ENCODE assay signal across 17 cellular contexts in genomic region chr2:207674826-207675225, GRCh38. TPM values are rescaled to one million over a fixed set of nuclear protein-coding genes. Genes with fewer than 3 reads are reported as not detected.
A peak's percentile ranks its signal among the peaks of the same experiment; 100 is the strongest.
DNase-seq lines count a peak whose midpoint lies in the region; ATAC-seq, FAIRE-seq and TF ChIP-seq lines count a peak whose summit lies in the region.
"Had no signal": no experiment of that assay in that cellular context is flagged by ENCODE, and none has a peak within 500 bp of the region (broad histone marks: within the 10 kb centered on the region; RNA-seq: fewer than 3 reads in every experiment).

No MANE protein-coding gene starts in this region.

- no peak overlapping the region for H3K4me3 Mint-ChIP-seq in astrocyte (ENCODE audit: unreplicated experiment)
- no peak overlapping the region for H3K4me3 Mint-ChIP-seq in memory B cell
- H3K4me3 Mint-ChIP-seq in natural killer cell treated with Interleukin-12 subunit alpha and Interleukin-12 subunit beta and Interleukin-15 and Interleukin-18, amount 100 ng/mL, for 72 hours, result no peak overlapping the region
- H3K4me3 Mint-ChIP-seq: CD14-positive monocyte, HFFc6 had no signal

- no peaks in the 10 kb centered on the region for H3K36me3 Mint-ChIP-seq in astrocyte (ENCODE audit: low read depth, unreplicated experiment)
- peaks cover 11% of the 10 kb centered on the region for H3K36me3 Mint-ChIP-seq in memory B cell
- H3K36me3 Mint-ChIP-seq in natural killer cell treated with Interleukin-12 subunit alpha and Interleukin-12 subunit beta and Interleukin-15 and Interleukin-18, amount 100 ng/mL, for 72 hours, result no peaks in the 10 kb centered on the region
- H3K36me3 Mint-ChIP-seq: CD14-positive monocyte had no signal

- H4K20me1 ChIP-seq in DOHH2 (ENCODE audit: control insufficient read depth, insufficient read depth, low read depth, low read length), result no peaks in the 10 kb centered on the region
- no peaks in the 10 kb centered on the region for H4K20me1 ChIP-seq in astrocyte (ENCODE audit: insufficient read depth, low read length)

- H3K27ac Mint-ChIP-seq in astrocyte (ENCODE audit: unreplicated experiment) (peak overlapping the region; percentile 41), memory B cell (peak overlapping the region; percentile 41)
- H3K27ac Mint-ChIP-seq in natural killer cell treated with Interleukin-12 subunit alpha and Interleukin-12 subunit beta and Interleukin-15 and Interleukin-18, amount 100 ng/mL, for 72 hours, result no peak overlapping the region
- H3K27ac Mint-ChIP-seq: HFFc6 had no signal

- H3K36me3 ChIP-seq in DOHH2 (ENCODE audit: control insufficient read depth, low read length) (peaks cover 16% of the 10 kb centered on the region), HUES6 (ENCODE audit: control insufficient read depth, insufficient read depth, low read length) (no peaks in the 10 kb centered on the region), astrocyte (ENCODE audit: insufficient read depth, low read length) (no peaks in the 10 kb centered on the region)

- H3K4me2 ChIP-seq in DOHH2 (ENCODE audit: low read length) (0 out of 2 replicates have a peak overlapping the region, but pooled peaks have one; percentile 33), astrocyte (ENCODE audit: low read length) (no peak overlapping the region)

- FAIRE-seq in astrocyte (lab: Jason Lieb, UNC) (no peak), frontal cortex (lab: Jason Lieb, UNC) (no peak)
- FAIRE-seq: GM12892, RCC 7860 had no signal

- H2AFZ ChIP-seq in astrocyte (ENCODE audit: low read depth, low read length), result no peak overlapping the region

- H3K27ac ChIP-seq in DOHH2 (ENCODE audit: low read depth, low read length), result no peak overlapping the region
- H3K27ac ChIP-seq in HUES6 (ENCODE audit: low read depth, low read length), result peak overlapping the region; percentile 21; the same call in 1 of the 2 replicates
- no peak overlapping the region for H3K27ac ChIP-seq in astrocyte (ENCODE audit: low read depth, low read length)

- TF ChIP-seq CTCF in DOHH2 (IDR thresholded peaks at IDR 0.05; ENCODE audit: low read depth, low read length, poor library complexity, severe bottlenecking) (no peak), astrocyte (IDR thresholded peaks at IDR 0.05; ENCODE audit: insufficient read depth, low read depth, low read length) (no peak)

- H3K9me2 ChIP-seq in DOHH2 (replicated peaks; ENCODE audit: control insufficient read depth, low read length), result no peaks in the 10 kb centered on the region

- DNase-seq in astrocyte (ENCODE audit: low read depth) (no peak), memory B cell (ENCODE audit: low spot score in 2 of 2) (no peak), frontal cortex (ENCODE audit: low spot score in 2 of 2) (no peak)
- no peak for DNase-seq in activated naive CD4-positive, alpha-beta T cell treated with Interleukin-2 at 50 U/mL for 16 hours
- no peak for DNase-seq in natural killer cell treated with Interleukin-12 subunit alpha and Interleukin-12 subunit beta and Interleukin-15 and Interleukin-18, amount 100 ng/mL, for 72 hours (ENCODE audit: low spot score)
- DNase-seq: AML-193, HFFc6, NCI-H1105, NCI-H1694, NCI-H226, NCI-H524 treated with DMSO at 0.1 percent for 48 hours, SHP77 treated with DMSO at 0.1 percent for 48 hours had no signal

- H3K4me3 ChIP-seq in DOHH2 (ENCODE audit: low read length), result no peak overlapping the region
- no peak overlapping the region for H3K4me3 ChIP-seq in HUES6 (ENCODE audit: low read depth, low read length)
- H3K4me3 ChIP-seq in astrocyte (ENCODE audit: insufficient read depth, low read depth, low read length), result no peak overlapping the region

- no peak for ATAC-seq in memory B cell (ENCODE audit: low read depth)
- ATAC-seq in natural killer cell treated with Interleukin-12 subunit alpha and Interleukin-12 subunit beta and Interleukin-15 and Interleukin-18, amount 100 ng/mL, for 72 hours, result no peak

- no peaks in the 10 kb centered on the region for H3K9me3 ChIP-seq in DOHH2 (ENCODE audit: control insufficient read depth, insufficient read depth, low read length)
- H3K9me3 ChIP-seq in HUES6 (ENCODE audit: control insufficient read depth, insufficient read depth, low read depth, low read length), result no peaks in the 10 kb centered on the region
- H3K9me3 ChIP-seq in astrocyte (ENCODE audit: insufficient read depth, low read depth, low read length), result no peaks in the 10 kb centered on the region

- H3K9me3 Mint-ChIP-seq in astrocyte (ENCODE audit: unreplicated experiment) (no peaks in the 10 kb centered on the region), memory B cell (no peaks in the 10 kb centered on the region)
- no peaks in the 10 kb centered on the region for H3K9me3 Mint-ChIP-seq in natural killer cell treated with Interleukin-12 subunit alpha and Interleukin-12 subunit beta and Interleukin-15 and Interleukin-18, amount 100 ng/mL, for 72 hours
- H3K9me3 Mint-ChIP-seq: CD14-positive monocyte, HFFc6 had no signal

- H3K4me1 Mint-ChIP-seq in astrocyte (ENCODE audit: low read depth, unreplicated experiment) (peaks cover 10% of the 10 kb centered on the region), memory B cell (peaks cover 3% of the 10 kb centered on the region)
- no peaks in the 10 kb centered on the region for H3K4me1 Mint-ChIP-seq in natural killer cell treated with Interleukin-12 subunit alpha and Interleukin-12 subunit beta and Interleukin-15 and Interleukin-18, amount 100 ng/mL, for 72 hours (ENCODE audit: low read depth in 2 of 2)

- H3K9ac ChIP-seq in HUES6 (ENCODE audit: low read length), result no peak overlapping the region
- no peak overlapping the region for H3K9ac ChIP-seq in astrocyte (ENCODE audit: low read length)

- H3K27me3 ChIP-seq in DOHH2 (ENCODE audit: control insufficient read depth, low read length) (no peaks in the 10 kb centered on the region), HUES6 (ENCODE audit: control insufficient read depth, insufficient read depth, low read length) (no peaks in the 10 kb centered on the region), astrocyte (ENCODE audit: insufficient read depth, low read length) (no peaks in the 10 kb centered on the region)

- H3F3A ChIP-seq in DOHH2 (ENCODE audit: control insufficient read depth, insufficient read depth), result peaks cover 9% of the 10 kb centered on the region; the same call in 1 of the 2 replicates

- H3K27me3 Mint-ChIP-seq in astrocyte (ENCODE audit: low read depth, unreplicated experiment), result no peaks in the 10 kb centered on the region
- H3K27me3 Mint-ChIP-seq in memory B cell, result no peaks in the 10 kb centered on the region
- peaks cover 7 to 18% of the 10 kb centered on the region in 2 donors for H3K27me3 Mint-ChIP-seq in natural killer cell treated with Interleukin-12 subunit alpha and Interleukin-12 subunit beta and Interleukin-15 and Interleukin-18, amount 100 ng/mL, for 72 hours

- peaks cover 33% of the 10 kb centered on the region for H3K4me1 ChIP-seq in DOHH2 (ENCODE audit: control insufficient read depth, low read length)
- peaks cover 30% of the 10 kb centered on the region for H3K4me1 ChIP-seq in HUES6 (ENCODE audit: control insufficient read depth, insufficient read depth, low read length)
- H3K4me1 ChIP-seq in astrocyte (ENCODE audit: insufficient read depth, low read length), result peaks cover 8% of the 10 kb centered on the region

- H3K79me2 ChIP-seq in DOHH2 (ENCODE audit: control insufficient read depth, low read length) (no peaks in the 10 kb centered on the region), astrocyte (ENCODE audit: insufficient read depth, low read length) (no peaks in the 10 kb centered on the region)

RNA-seq across cellular contexts. Expression of gene CCNYL1, which starts 36.6 kb away (rescaled TPM):
- total RNA-seq in astrocyte (26.2 and 35.2 TPM in 2 replicates), frontal cortex (51.0 TPM)
- 1 to 10 TPM; 5.7 to 6.9 TPM for total RNA-seq in natural killer cell treated with Interleukin-12 subunit alpha and Interleukin-12 subunit beta and Interleukin-15 and Interleukin-18, amount 100 ng/mL, for 72 hours

RNA-seq across cellular contexts. Expression of gene METTL21A, which starts 49.6 kb away (rescaled TPM):
- total RNA-seq in astrocyte, result 16.1 and 16.8 TPM in 2 replicates
- total RNA-seq in natural killer cell treated with Interleukin-12 subunit alpha and Interleukin-12 subunit beta and Interleukin-15 and Interleukin-18, amount 100 ng/mL, for 72 hours, result 10 to 100 TPM in 1 of 2 donors, 1 to 10 TPM in 1; 9.7 to 23.4 TPM
- total RNA-seq in frontal cortex, result 12.6 TPM

Comparison
In these comparisons a context has a peak if more than half of its experiments do, and no peak if none do; other contexts are left out.
1. H3K27ac Mint-ChIP-seq: peak in astrocyte (single experiment) and memory B cell (single experiment); none in natural killer cell treated with Interleukin-12 subunit alpha and Interleukin-12 subunit beta and Interleukin-15 and Interleukin-18, amount 100 ng/mL, for 72 hours (0 of 2).